Comparison of ENCODE assay signal across 14 cellular contexts in genomic region chr11:62676698-62677097, GRCh38. TPM values are rescaled to one million over a fixed set of nuclear protein-coding genes. Genes with fewer than 3 reads are reported as not detected.
DNase-seq lines count a peak whose midpoint lies in the region; ATAC-seq and TF ChIP-seq lines count a peak whose summit lies in the region.
"Had no signal": no experiment of that assay in that cellular context is flagged by ENCODE, and none has a peak within 500 bp of the region (broad histone marks: within the 10 kb centered on the region; RNA-seq: fewer than 3 reads in every experiment).

No MANE protein-coding gene starts in this region.

- H3K36me3 Mint-ChIP-seq in activated T-cell treated with anti-CD3 and anti-CD28 coated beads, Interleukin-2, amount 50 U/mL, for 4 hours (ENCODE audit: insufficient read depth), result peaks cover 13% of the 10 kb centered on the region

- H3K27me3 Mint-ChIP-seq in activated T-cell treated with anti-CD3 and anti-CD28 coated beads, Interleukin-2, amount 50 U/mL, for 4 hours (ENCODE audit: low read depth), result no peaks in the 10 kb centered on the region

- no peaks in the 10 kb centered on the region for H3K27me3 ChIP-seq in effector memory CD4-positive, alpha-beta T cell (replicated peaks; ENCODE audit: control insufficient read depth, insufficient read depth, low read length, poor library complexity, severe bottlenecking)
- no peaks in the 10 kb centered on the region for H3K27me3 ChIP-seq in gastrocnemius medialis
- H3K27me3 ChIP-seq: SJCRH30 had no signal

- in situ Hi-C loops in gastrocnemius medialis (cut with MboI; ENCODE audit: low sequenced_read_pairs in 4 of 4), result loop anchor here in 2 of 4 donors (25.0 kb wide), 1 partner anchor 289 kb away; no protein-coding TSS in a partner anchor

- peaks cover 8% of the 10 kb centered on the region for H3K36me3 ChIP-seq in effector memory CD4-positive, alpha-beta T cell (ENCODE audit: control insufficient read depth, insufficient read depth, low read length)
- H3K36me3 ChIP-seq in gastrocnemius medialis, result peaks cover 0 to 36% of the 10 kb centered on the region in 2 donors

- no peak for ATAC-seq in activated T-cell treated with anti-CD3 and anti-CD28 coated beads, Interleukin-2, amount 50 U/mL, for 4 hours
- ATAC-seq in gastrocnemius medialis (no peak), HG02798 (IDR thresholded peaks at IDR 0.05; ENCODE audit: poor library complexity, unreplicated experiment) (no peak), HG03432 (IDR thresholded peaks at IDR 0.05; ENCODE audit: unreplicated experiment) (no peak), HG02642 (IDR thresholded peaks at IDR 0.05; ENCODE audit: poor library complexity, unreplicated experiment) (no peak)

- intact Hi-C loops in gastrocnemius medialis (cut with DNase I; ENCODE audit: low total_unique reads), result loop anchor here (5.0 kb wide), 1 partner anchor 74 kb away; the partner anchor contains the start of gene MTA2

- H3K27ac ChIP-seq in effector memory CD4-positive, alpha-beta T cell (ENCODE audit: insufficient read depth, low read length, poor library complexity, severe bottlenecking), result peak overlapping the region; percentile 18
- H3K27ac ChIP-seq in gastrocnemius medialis, result peak overlapping the region; percentile 88 to 97 (median 94)
- H3K27ac ChIP-seq: SJCRH30 had no signal

- H3K9me3 Mint-ChIP-seq in activated T-cell treated with anti-CD3 and anti-CD28 coated beads, Interleukin-2, amount 50 U/mL, for 4 hours, result no peaks in the 10 kb centered on the region

- H3K4me3 Mint-ChIP-seq in activated T-cell treated with anti-CD3 and anti-CD28 coated beads, Interleukin-2, amount 50 U/mL, for 4 hours, result peak overlapping the region; percentile 90

- H3K4me1 ChIP-seq in effector memory CD4-positive, alpha-beta T cell (ENCODE audit: control insufficient read depth, insufficient read depth, low read length, poor library complexity, severe bottlenecking), result peaks cover 21% of the 10 kb centered on the region
- peaks cover 35 to 58% of the 10 kb centered on the region in 2 donors for H3K4me1 ChIP-seq in gastrocnemius medialis

- no peak for TF ChIP-seq CTCF in gastrocnemius medialis (IDR thresholded peaks at IDR 0.05 in 4 of 5, conservative IDR thresholded peaks at IDR 0.05 in 1 of 5)

- no peak for TF ChIP-seq POLR2A in gastrocnemius medialis (IDR thresholded peaks at IDR 0.05)

- H3K9me3 ChIP-seq in effector memory CD4-positive, alpha-beta T cell (ENCODE audit: control insufficient read depth, low read length), result no peaks in the 10 kb centered on the region
- H3K9me3 ChIP-seq in gastrocnemius medialis, result no peaks in the 10 kb centered on the region
- H3K9me3 ChIP-seq: SJCRH30 had no signal

- no peak for DNase-seq in activated T-cell treated with anti-CD3 and anti-CD28 coated beads, Interleukin-2, amount 50 U/mL, for 4 hours
- DNase-seq in activated T-cell treated with anti-CD3 and anti-CD28 coated beads, Interleukin-2, amount 50 U/mL, for 1 hour, result no peak
- DNase-seq in NCI-H69 (lab: John Stamatoyannopoulos, UW), result peak; percentile 22
- DNase-seq in effector memory CD4-positive, alpha-beta T cell, result no peak
- DNase-seq in gastrocnemius medialis, result peak in 1 of 2 donors; percentile 38
- DNase-seq: activated CD4-positive, alpha-beta T cell treated with anti-CD3 and anti-CD28 coated beads for 4 hours; aorta; mammary epithelial cell; NCI-H524 treated with DMSO at 0.1 percent for 48 hours; retina; SJCRH30 had no signal

- no peak overlapping the region for H3K4me3 ChIP-seq in effector memory CD4-positive, alpha-beta T cell (ENCODE audit: insufficient read depth, low read depth, low read length, poor library complexity, severe bottlenecking)
- H3K4me3 ChIP-seq in gastrocnemius medialis, result peak overlapping the region in 3 of 4 donors; percentile 33 to 94 (median 91)
- H3K4me3 ChIP-seq: SJCRH30 had no signal

- peaks cover 35% of the 10 kb centered on the region for H3K4me1 Mint-ChIP-seq in activated T-cell treated with anti-CD3 and anti-CD28 coated beads, Interleukin-2, amount 50 U/mL, for 4 hours (ENCODE audit: low read depth)

RNA-seq across cellular contexts. Expression of gene UBXN1, which starts 2.2 kb away (rescaled TPM):
- total RNA-seq in activated T-cell treated with anti-CD3 and anti-CD28 coated beads, Interleukin-2, amount 50 U/mL, for 4 hours, result 100 to 1,000 TPM; 151 to 174 (median 157) TPM
- 100 to 1,000 TPM; 216 to 450 (median 265) TPM for total RNA-seq in gastrocnemius medialis

RNA-seq across cellular contexts. Expression of gene LBHD1, which starts 4.6 kb away (rescaled TPM):
- total RNA-seq in activated T-cell treated with anti-CD3 and anti-CD28 coated beads, Interleukin-2, amount 50 U/mL, for 4 hours, result 10 to 100 TPM; 17.0 to 22.2 (median 19.2) TPM
- total RNA-seq in gastrocnemius medialis, result 1 to 10 TPM in 2 of 4 donors, under 1 TPM in 2; 0.82 to 2.1 (median 1.1) TPM

RNA-seq across cellular contexts. Expression of gene UQCC3, which starts 5.2 kb away (rescaled TPM):
- 10 to 100 TPM in 2 of 3 donors, 1 to 10 TPM in 1; 9.4 to 14.6 (median 10.6) TPM for total RNA-seq in activated T-cell treated with anti-CD3 and anti-CD28 coated beads, Interleukin-2, amount 50 U/mL, for 4 hours
- total RNA-seq in gastrocnemius medialis, result 10 to 100 TPM in 2 of 4 donors, 1 to 10 TPM in 2; 6.4 to 11.7 (median 9.0) TPM

RNA-seq across cellular contexts. Expression of gene CSKMT, which starts 11.6 kb away (rescaled TPM):
- total RNA-seq in activated T-cell treated with anti-CD3 and anti-CD28 coated beads, Interleukin-2, amount 50 U/mL, for 4 hours, result 10 to 100 TPM; 54.6 to 73.1 (median 73.0) TPM
- total RNA-seq in gastrocnemius medialis, result 1 to 10 TPM; 1.7 to 4.5 (median 2.8) TPM

RNA-seq across cellular contexts. Expression of gene C11orf98, which starts 11.7 kb away (rescaled TPM):
- total RNA-seq in activated T-cell treated with anti-CD3 and anti-CD28 coated beads, Interleukin-2, amount 50 U/mL, for 4 hours, result 100 to 1,000 TPM; 174 to 212 (median 206) TPM
- total RNA-seq in gastrocnemius medialis, result 10 to 100 TPM; 36.1 to 44.7 (median 41.3) TPM

Comparison
In these comparisons a context has a peak if more than half of its experiments do, and no peak if none do; other contexts are left out.
1. RNA of gene LBHD1, which starts 4.6 kb away (total RNA-seq): 17.0 to 22.2 TPM in activated T-cell treated with anti-CD3 and anti-CD28 coated beads, Interleukin-2, amount 50 U/mL, for 4 hours; 0.82 to 2.1 TPM in gastrocnemius medialis; every median in the first group is over 4 times any median in the second.